12 cellular contexts compared by ENCODE assay signal in the genomic region with DNA sequence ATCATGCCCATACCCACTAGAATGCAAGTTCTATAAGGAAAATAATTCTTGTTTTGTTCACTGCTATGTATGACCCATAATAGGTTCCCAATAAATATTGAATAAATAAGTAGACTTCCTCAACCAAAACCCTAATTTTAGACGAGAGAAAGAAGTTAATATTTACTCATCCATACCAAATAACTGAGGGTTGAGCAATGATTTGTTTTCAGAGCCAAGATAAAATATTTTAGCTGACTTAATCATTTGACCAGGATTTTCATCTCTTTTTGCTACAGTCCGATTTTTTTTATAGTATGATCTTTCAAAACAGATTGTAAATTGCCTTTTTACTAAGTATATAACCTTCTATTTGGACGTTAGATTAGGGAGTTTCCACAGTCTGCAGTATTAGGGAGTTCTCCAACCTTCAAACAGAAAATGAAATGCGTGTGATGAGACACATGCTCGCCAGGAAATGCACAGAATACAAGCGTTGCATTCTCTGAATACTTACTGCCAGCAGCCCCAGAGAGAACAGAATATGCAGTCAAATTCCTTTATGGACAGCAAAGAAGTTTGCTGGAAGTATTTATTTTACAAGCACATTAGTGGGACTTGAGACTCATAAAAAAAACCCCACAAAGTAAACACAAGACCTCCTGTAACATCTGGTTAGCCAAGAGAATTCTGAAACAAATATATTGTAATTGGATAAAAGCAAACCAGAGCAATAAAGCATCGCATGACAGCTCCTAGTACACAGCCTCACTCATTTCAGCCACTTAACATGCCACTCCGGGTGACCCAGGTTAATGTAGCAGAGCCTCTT.
DNase-seq lines count a peak whose midpoint lies in the region; ATAC-seq and TF ChIP-seq lines count a peak whose summit lies in the region.
"Had no signal": no experiment of that assay in that cellular context is flagged by ENCODE, and none has a peak within 500 bp of the region (broad histone marks: within the 10 kb centered on the region; RNA-seq: fewer than 3 reads in every experiment).

No MANE protein-coding gene starts in this region.

- in situ Hi-C loops in astrocyte of the cerebellum (cut with HindIII; ENCODE audit: low sequenced_read_pairs), result loop anchor here (5.0 kb wide), 1 partner anchor 72 kb away; no protein-coding TSS in a partner anchor

- TF ChIP-seq CTCF in astrocyte of the cerebellum (IDR thresholded peaks at IDR 0.05; ENCODE audit: low read depth, low read length, missing control alignments), result no peak
- no peak for TF ChIP-seq CTCF in glutamatergic neuron (IDR thresholded peaks at IDR 0.05; ENCODE audit: partially characterized antibody, unreplicated experiment)

- peaks cover 21% of the 10 kb centered on the region for H3K4me1 Mint-ChIP-seq in glutamatergic neuron (ENCODE audit: low read depth, unreplicated experiment)

- H3K9me3 Mint-ChIP-seq in glutamatergic neuron (ENCODE audit: unreplicated experiment), result peaks cover 5% of the 10 kb centered on the region
- H3K9me3 Mint-ChIP-seq: stimulated activated memory B cell treated with anti-CD40 and anti-IgM and Interleukin-4, amounts not matched to agents 10 μg/mL and 1 μg/mL and 100 μg/mL, for 72 hours had no signal

- H3K36me3 Mint-ChIP-seq in glutamatergic neuron (ENCODE audit: unreplicated experiment), result peaks cover 5% of the 10 kb centered on the region
- H3K36me3 Mint-ChIP-seq: stimulated activated memory B cell treated with anti-CD40 and anti-IgM and Interleukin-4, amounts not matched to agents 10 μg/mL and 1 μg/mL and 100 μg/mL, for 72 hours had no signal

- H3K27ac Mint-ChIP-seq in glutamatergic neuron (ENCODE audit: unreplicated experiment), result no peak overlapping the region
- H3K27ac Mint-ChIP-seq: stimulated activated memory B cell treated with anti-CD40 and anti-IgM and Interleukin-4, amounts not matched to agents 10 μg/mL and 1 μg/mL and 100 μg/mL, for 72 hours had no signal

- ATAC-seq in HG03280 (IDR thresholded peaks at IDR 0.05; ENCODE audit: unreplicated experiment), result peak; percentile 52
- no peak for ATAC-seq in GM21786 (IDR thresholded peaks at IDR 0.05; ENCODE audit: unreplicated experiment)
- ATAC-seq: stimulated activated memory B cell treated with anti-CD40 and anti-IgM and Interleukin-4, amounts not matched to agents 10 μg/mL and 1 μg/mL and 100 μg/mL, for 72 hours had no signal

- H3K27me3 Mint-ChIP-seq in glutamatergic neuron (ENCODE audit: unreplicated experiment), result peaks cover 5% of the 10 kb centered on the region
- H3K27me3 Mint-ChIP-seq: stimulated activated memory B cell treated with anti-CD40 and anti-IgM and Interleukin-4, amounts not matched to agents 10 μg/mL and 1 μg/mL and 100 μg/mL, for 72 hours had no signal

- DNase-seq in AG08395 (ENCODE audit: low spot score) (peak; percentile 9), astrocyte of the cerebellum (ENCODE audit: low read depth) (peak; percentile 43), left kidney (ENCODE audit: low read depth, low spot score) (peak; percentile 85), glutamatergic neuron (no peak), HK-2 (ENCODE audit: unreplicated experiment) (no peak), NCI-H1092 (lab: John Stamatoyannopoulos, UW) (no peak)
- DNase-seq: left cardiac atrium, NCI-H2171 treated with DMSO at 0.1 percent for 48 hours had no signal

- H3K4me3 ChIP-seq in astrocyte of the cerebellum (ENCODE audit: low read depth, low read length), result no peak overlapping the region
- H3K4me3 ChIP-seq: BLaER1 treated with 17β-estradiol and CSF1 and Interleukin-3, amounts not matched to agents 10 nM and 100 nM had no signal

- H3K4me3 Mint-ChIP-seq in glutamatergic neuron (ENCODE audit: unreplicated experiment), result no peak overlapping the region
- H3K4me3 Mint-ChIP-seq: stimulated activated memory B cell treated with anti-CD40 and anti-IgM and Interleukin-4, amounts not matched to agents 10 μg/mL and 1 μg/mL and 100 μg/mL, for 72 hours had no signal

Comparison
In these comparisons a context has a peak if more than half of its experiments do, and no peak if none do; other contexts are left out.
1. DNase-seq: peak in AG08395 (single experiment), astrocyte of the cerebellum (single experiment) and left kidney (single experiment); none in glutamatergic neuron (single experiment), HK-2 (single experiment) and NCI-H1092 (single experiment).